20 cellular contexts compared by ENCODE assay signal in genomic region chr2:238989484-238989883, GRCh38.
"Had no signal": no experiment of that assay in that cellular context is flagged by ENCODE, and none has a peak within 500 bp of the region (broad histone marks: within the 10 kb centered on the region; RNA-seq: fewer than 3 reads in every experiment).

No MANE protein-coding gene starts in this region.

- H3K27ac ChIP-seq: dorsolateral prefrontal cortex, esophagus squamous epithelium, lower lobe of right lung, pancreas, skin epidermis, spleen, thoracic aorta, tibial nerve, upper lobe of left lung had no signal

- H3K27me3 ChIP-seq: dorsolateral prefrontal cortex, pancreas, tibial nerve, upper lobe of left lung had no signal

- DNase-seq: cerebellar nuclear complex; effector CD8-positive, alpha-beta T cell; erythroblast; esophagus squamous epithelium; foreskin melanocyte; glutamatergic neuron; hypothalamus; immature natural killer cell; left ventricle myocardium superior; lower lobe of right lung; nephron progenitor cell; occipital lobe; stimulated activated naive B cell treated with anti-CD40 and anti-IgM and Interleukin-4, amounts not matched to agents 10 μg/mL and 1 μg/mL and 100 μg/mL, for 72 hours had no signal

- H3K9me3 ChIP-seq: lower lobe of right lung, pancreas, thoracic aorta, upper lobe of left lung had no signal

- H3K4me3 ChIP-seq: dorsolateral prefrontal cortex, esophagus squamous epithelium, lower lobe of right lung, pancreas, skin epidermis, spleen, thoracic aorta, tibial nerve, upper lobe of left lung had no signal

- H3K4me1 ChIP-seq: esophagus squamous epithelium, lower lobe of right lung, pancreas, spleen, tibial nerve, upper lobe of left lung had no signal

- H3K36me3 ChIP-seq: esophagus squamous epithelium, lower lobe of right lung, pancreas, spleen, thoracic aorta, tibial nerve, upper lobe of left lung had no signal
